In the genomic region with DNA sequence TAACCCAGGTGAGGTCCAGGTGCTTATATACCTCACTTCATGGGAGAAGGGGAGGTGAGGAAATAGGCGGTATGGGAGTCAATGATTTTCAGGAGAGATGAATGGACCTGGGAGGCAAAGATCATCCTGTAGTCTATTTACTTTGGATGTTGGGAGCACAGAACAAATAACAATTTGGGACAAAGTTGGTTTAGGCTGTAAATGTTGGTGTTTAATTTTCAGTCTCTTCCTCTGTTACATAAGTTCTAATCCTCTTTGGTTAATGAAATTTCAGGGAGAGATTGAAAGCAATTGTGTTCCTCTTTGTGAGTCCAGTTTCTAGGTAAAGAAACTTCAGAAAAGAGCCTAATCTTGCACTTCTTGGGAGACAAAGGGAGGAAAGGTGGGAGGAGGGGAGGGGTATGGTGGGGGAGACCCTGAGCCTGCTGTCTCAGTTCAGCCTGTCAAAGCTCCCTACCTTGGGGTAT, we compare ENCODE assay signal across 30 cellular contexts. TPM values are rescaled to one million over a fixed set of nuclear protein-coding genes. Genes with fewer than 3 reads are reported as not detected.
"Had no signal": no experiment of that assay in that cellular context is flagged by ENCODE, and none has a peak within 500 bp of the region (broad histone marks: within the 10 kb centered on the region; RNA-seq: fewer than 3 reads in every experiment).

No MANE protein-coding gene starts in this region.

- H3K36me3 ChIP-seq: gastrocnemius medialis, left ventricle myocardium inferior, lower lobe of right lung, prostate gland, right atrium auricular region, sigmoid colon, stomach, thyroid gland, upper lobe of left lung, uterus had no signal

- H3K4me1 Mint-ChIP-seq: naive B cell; stimulated activated effector memory CD8-positive, alpha-beta T cell treated with anti-CD3 and anti-CD28 coated beads, Interleukin-12 subunit alpha, Interleukin-12 subunit beta, amount 100 ng/mL, for 72 hours had no signal

- H3K4me3 ChIP-seq: dorsolateral prefrontal cortex, gastrocnemius medialis, left ventricle myocardium inferior, lower lobe of right lung, prostate gland, right atrium auricular region, sigmoid colon, stomach, thyroid gland, upper lobe of left lung, uterus had no signal

- H3K4me3 Mint-ChIP-seq: naive B cell; natural killer cell treated with Interleukin-12 subunit alpha and Interleukin-12 subunit beta and Interleukin-15 and Interleukin-18, amount 100 ng/mL, for 72 hours; stimulated activated effector memory CD8-positive, alpha-beta T cell treated with anti-CD3 and anti-CD28 coated beads, Interleukin-12 subunit alpha, Interleukin-12 subunit beta, amount 100 ng/mL, for 72 hours had no signal

- H3K9me3 Mint-ChIP-seq: natural killer cell treated with Interleukin-12 subunit alpha and Interleukin-12 subunit beta and Interleukin-15 and Interleukin-18, amount 100 ng/mL, for 72 hours; stimulated activated effector memory CD8-positive, alpha-beta T cell treated with anti-CD3 and anti-CD28 coated beads, Interleukin-12 subunit alpha, Interleukin-12 subunit beta, amount 100 ng/mL, for 72 hours had no signal

- H3K27me3 Mint-ChIP-seq: naive B cell; natural killer cell treated with Interleukin-12 subunit alpha and Interleukin-12 subunit beta and Interleukin-15 and Interleukin-18, amount 100 ng/mL, for 72 hours had no signal

- H3K9me3 ChIP-seq: gastrocnemius medialis, lower lobe of right lung, prostate gland, right atrium auricular region, sigmoid colon, stomach, thyroid gland, upper lobe of left lung, uterus had no signal

- H3K27me3 ChIP-seq: dorsolateral prefrontal cortex, gastrocnemius medialis, right atrium auricular region, sigmoid colon, stomach, thyroid gland, upper lobe of left lung, uterus had no signal

- ATAC-seq: esophagus mucosa; gastrocnemius medialis; lower lobe of right lung; natural killer cell treated with Interleukin-12 subunit alpha and Interleukin-12 subunit beta and Interleukin-15 and Interleukin-18, amount 100 ng/mL, for 72 hours; stimulated activated effector memory CD8-positive, alpha-beta T cell treated with anti-CD3 and anti-CD28 coated beads, Interleukin-12 subunit alpha, Interleukin-12 subunit beta, amount 100 ng/mL, for 72 hours had no signal

- H3K36me3 Mint-ChIP-seq: naive B cell; stimulated activated effector memory CD8-positive, alpha-beta T cell treated with anti-CD3 and anti-CD28 coated beads, Interleukin-12 subunit alpha, Interleukin-12 subunit beta, amount 100 ng/mL, for 72 hours had no signal

- H3K27ac Mint-ChIP-seq: naive B cell; natural killer cell treated with Interleukin-12 subunit alpha and Interleukin-12 subunit beta and Interleukin-15 and Interleukin-18, amount 100 ng/mL, for 72 hours; stimulated activated effector memory CD8-positive, alpha-beta T cell treated with anti-CD3 and anti-CD28 coated beads, Interleukin-12 subunit alpha, Interleukin-12 subunit beta, amount 100 ng/mL, for 72 hours had no signal

- DNase-seq: dorsolateral prefrontal cortex; effector CD4-positive, alpha-beta T cell; foreskin fibroblast; gastrocnemius medialis; head of caudate nucleus; left ventricle myocardium inferior; lower lobe of right lung; naive B cell; nucleus accumbens; sigmoid colon; stimulated activated CD4-positive, alpha-beta T cell treated with anti-CD3 and anti-CD28 coated beads, Interleukin-2, amount 100 ng/mL, for 24 hours; stimulated activated CD4-positive, alpha-beta T cell treated with anti-CD3 and anti-CD28 coated beads, Interleukin-4, amount 100 ng/mL, for 24 hours; stimulated activated naive CD4-positive, alpha-beta T cell treated with Interleukin-2 at 50 U/mL for 16 hours; stomach; thyroid gland; upper lobe of left lung; uterus had no signal

- H3K4me1 ChIP-seq: gastrocnemius medialis, left ventricle myocardium inferior, lower lobe of right lung, prostate gland, right atrium auricular region, sigmoid colon, stomach, thyroid gland, upper lobe of left lung, uterus had no signal

- H3K27ac ChIP-seq: dorsolateral prefrontal cortex, epithelial cell of prostate, gastrocnemius medialis, left ventricle myocardium inferior, lower lobe of right lung, prostate gland, right atrium auricular region, sigmoid colon, stomach, thyroid gland, upper lobe of left lung, uterus had no signal

RNA-seq across cellular contexts. Expression of gene AKR1C4, which starts 46.9 kb away (rescaled TPM):
- total RNA-seq: cerebellum; dorsolateral prefrontal cortex; esophagus mucosa; glomerular endothelial cell; left ventricle myocardium inferior; lower lobe of right lung; mesenteric fat pad; natural killer cell treated with Interleukin-12 subunit alpha and Interleukin-12 subunit beta and Interleukin-15 and Interleukin-18, amount 100 ng/mL, for 72 hours; osteocyte; prostate gland; right atrium auricular region; sigmoid colon; skeletal muscle tissue; stomach; subcutaneous adipose tissue; temporal lobe; thyroid gland; upper lobe of left lung; uterus had no signal

RNA-seq across cellular contexts. Expression of gene AKR1C8, which starts 58.6 kb away (rescaled TPM):
- total RNA-seq: esophagus mucosa, glomerular endothelial cell, osteocyte, prostate gland, right atrium auricular region, sigmoid colon, skeletal muscle tissue, stomach, temporal lobe, thyroid gland, uterus had no signal
